In the genomic region with DNA sequence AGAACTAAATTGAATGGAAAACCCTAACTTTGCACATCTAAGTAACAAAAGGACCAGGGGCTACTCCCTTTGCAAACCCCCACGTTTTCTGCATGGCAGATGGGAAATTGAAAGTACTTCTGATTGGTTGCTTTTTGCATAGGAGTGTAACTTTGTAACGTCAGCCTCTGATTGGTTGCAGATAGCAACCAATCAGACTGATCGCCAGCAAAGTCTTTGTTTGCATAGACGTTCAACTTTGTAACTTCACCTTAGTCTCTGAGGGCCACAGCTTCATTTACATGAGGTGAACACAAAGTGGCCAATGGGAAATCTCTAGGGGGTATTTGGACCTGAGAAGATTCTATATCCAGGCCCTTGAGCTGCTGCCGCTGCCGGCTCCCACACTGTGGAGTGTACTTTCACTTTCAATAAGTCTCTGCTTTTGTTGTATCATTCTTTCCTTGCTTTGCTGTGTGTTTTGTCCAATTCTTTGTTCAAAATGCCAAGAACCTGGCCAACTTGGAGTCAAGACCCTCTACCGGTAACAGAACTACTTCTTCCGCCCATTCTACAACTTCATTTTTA, we compare ENCODE assay signal across 13 cellular contexts.
A peak's percentile ranks its signal among the peaks of the same experiment; 100 is the strongest.
DNase-seq lines count a peak whose midpoint lies in the region; ATAC-seq and TF ChIP-seq lines count a peak whose summit lies in the region.
"Had no signal": no experiment of that assay in that cellular context is flagged by ENCODE, and none has a peak within 500 bp of the region (broad histone marks: within the 10 kb centered on the region; RNA-seq: fewer than 3 reads in every experiment).

No MANE protein-coding gene starts in this region.

- 75% methylated on average over 8 of the region's 8 CpGs for WGBS in right cardiac atrium
- 70 to 79% (median 75%) methylated on average over 8 of the region's 8 CpGs for WGBS in spleen, 5 donors

- no peaks in the 10 kb centered on the region for H3K9me3 ChIP-seq in right cardiac atrium (ENCODE audit: control insufficient read depth, low read length)
- H3K9me3 ChIP-seq in spleen: peaks cover 0 to 7% (median 0%) of the 10 kb centered on the region in 8 donors

- H3K4me3 ChIP-seq in right cardiac atrium (ENCODE audit: low read length): peak overlapping the region; percentile 48
- peak overlapping the region; percentile 3 to 60 (median 24) for H3K4me3 ChIP-seq in spleen
- H3K4me3 ChIP-seq: neural progenitor cell, smooth muscle cell had no signal

- intact Hi-C loops in right cardiac atrium (cut with DNase I) (no loop called here), spleen (cut with DNase I; ENCODE audit: low total_unique reads) (no loop called here)

- H3K36me3 ChIP-seq in spleen: no peaks in the 10 kb centered on the region
- H3K36me3 ChIP-seq: neural progenitor cell had no signal

- H3K27ac ChIP-seq in right cardiac atrium (ENCODE audit: low read length) (peak overlapping the region; percentile 37), spleen (peak overlapping the region; percentile 31 to 76 (median 64))

- ATAC-seq in right cardiac atrium: peak in 1 of 2 donors; percentile 53
- ATAC-seq in GM18858 (IDR thresholded peaks at IDR 0.05; ENCODE audit: unreplicated experiment): no peak

- TF ChIP-seq CTCF in spleen (IDR thresholded peaks at IDR 0.05 in 8 of 11, conservative IDR thresholded peaks at IDR 0.05 in 3 of 11): no peak

- DNase-seq in NCI-H2227 treated with DMSO at 0.1 percent for 48 hours (lab: John Stamatoyannopoulos, UW) (peak; percentile 3), NCI-H2227 (lab: John Stamatoyannopoulos, UW; ENCODE audit: unreplicated experiment) (no peak), NCI-H774 (lab: John Stamatoyannopoulos, UW) (peak; percentile 26), right cardiac atrium (peak in 1 of 3 donors; percentile 48), spleen (no peak), 8988T (no peak), NCI-H82 treated with DMSO at 0.1 percent for 48 hours (lab: John Stamatoyannopoulos, UW; ENCODE audit: unreplicated experiment) (no peak)
- DNase-seq: activated naive CD4-positive, alpha-beta T cell treated with anti-CD3 and anti-CD28 coated beads, Interleukin-2, amount 50 U/mL, for 16 hours; DMS 273 treated with DMSO at 0.1 percent for 48 hours; NCI-H2081 had no signal

- H3K4me1 ChIP-seq in right cardiac atrium (ENCODE audit: control insufficient read depth, insufficient read depth, low read length) (peaks cover 3% of the 10 kb centered on the region), spleen (peaks cover 0 to 6% (median 1%) of the 10 kb centered on the region in 6 donors)

- TF ChIP-seq POLR2A in spleen (IDR thresholded peaks at IDR 0.05): no peak

- no peaks in the 10 kb centered on the region for H3K27me3 ChIP-seq in right cardiac atrium (ENCODE audit: control insufficient read depth, insufficient read depth)
- H3K27me3 ChIP-seq in spleen (replicated peaks in 1 of 7): no peaks in the 10 kb centered on the region
- H3K27me3 ChIP-seq: neural progenitor cell had no signal

Comparison
In these comparisons a context has a peak if more than half of its experiments do, and no peak if none do; other contexts are left out.
1. DNase-seq: peak in NCI-H2227 treated with DMSO at 0.1 percent for 48 hours (single experiment) and NCI-H774 (single experiment); none in NCI-H2227 (single experiment), spleen (single experiment), 8988T (single experiment) and NCI-H82 treated with DMSO at 0.1 percent for 48 hours (single experiment).